ENCODE assay signal across 24 cellular contexts in genomic region chr3:138063416-138063815, GRCh38. TPM values are rescaled to one million over a fixed set of nuclear protein-coding genes. Genes with fewer than 3 reads are reported as not detected.
A peak's percentile ranks its signal among the peaks of the same experiment; 100 is the strongest.
DNase-seq lines count a peak whose midpoint lies in the region; ATAC-seq and TF ChIP-seq lines count a peak whose summit lies in the region.
"Had no signal": no experiment of that assay in that cellular context is flagged by ENCODE, and none has a peak within 500 bp of the region (broad histone marks: within the 10 kb centered on the region; RNA-seq: fewer than 3 reads in every experiment).

No MANE protein-coding gene starts in this region.

- DNase-seq in SIG-M5 treated with dmso at 0.1 percent for 504 hours (lab: John Stamatoyannopoulos, UW; ENCODE audit: unreplicated experiment) (peak; percentile 11), SIG-M5 (lab: John Stamatoyannopoulos, UW) (no peak), HFFc6 (no peak), endodermal cell (peak; percentile 69), T-helper 9 cell (no peak)
- DNase-seq: AML-193; C1 segment of cervical spinal cord; DMS53; GDM1; MG63; NCI-H1105 treated with DMSO at 0.1 percent for 48 hours; NCI-H2029 treated with DMSO at 0.1 percent for 48 hours; NCI-H226; NCI-H524; NCI-H774; NK-92 treated with Interleukin-12 subunit alpha and Interleukin-12 subunit beta, amount 100 ng/mL, for 24 hours; Peyer's patch had no signal

- no peak overlapping the region for H3K9ac ChIP-seq in endodermal cell (ENCODE audit: extremely low read depth, low read length, poor library complexity, severe bottlenecking)

- peaks cover 30% of the 10 kb centered on the region for H3K4me1 Mint-ChIP-seq in HFFc6 (ENCODE audit: low read depth)
- H3K4me1 Mint-ChIP-seq in endodermal cell, result no peaks in the 10 kb centered on the region
- H3K4me1 Mint-ChIP-seq in stimulated activated memory B cell treated with anti-CD40 and anti-IgM and Interleukin-4, amounts not matched to agents 10 μg/mL and 1 μg/mL and 100 μg/mL, for 72 hours, result peaks cover 3% of the 10 kb centered on the region

- peak; percentile 3 for ATAC-seq in stimulated activated memory B cell treated with anti-CD40 and anti-IgM and Interleukin-4, amounts not matched to agents 10 μg/mL and 1 μg/mL and 100 μg/mL, for 72 hours
- ATAC-seq in HG03039 (IDR thresholded peaks at IDR 0.05; ENCODE audit: unreplicated experiment), result no peak
- ATAC-seq: K562 had no signal

- H3K4me1 ChIP-seq in endodermal cell (ENCODE audit: control insufficient read depth, insufficient read depth, low read length), result no peaks in the 10 kb centered on the region
- H3K4me1 ChIP-seq: Peyer's patch, SJSA1 had no signal

- H3K9me3 Mint-ChIP-seq in HFFc6 (no peaks in the 10 kb centered on the region), endodermal cell (no peaks in the 10 kb centered on the region)
- H3K9me3 Mint-ChIP-seq in stimulated activated memory B cell treated with anti-CD40 and anti-IgM and Interleukin-4, amounts not matched to agents 10 μg/mL and 1 μg/mL and 100 μg/mL, for 72 hours, result no peaks in the 10 kb centered on the region

- H3K4me3 Mint-ChIP-seq in HFFc6 (no peak overlapping the region), endodermal cell (no peak overlapping the region)
- H3K4me3 Mint-ChIP-seq in stimulated activated memory B cell treated with anti-CD40 and anti-IgM and Interleukin-4, amounts not matched to agents 10 μg/mL and 1 μg/mL and 100 μg/mL, for 72 hours, result no peak overlapping the region

- H3K27ac Mint-ChIP-seq in HFFc6 (0 out of 2 replicates have a peak overlapping the region, but pooled peaks have one; percentile 69), endodermal cell (no peak overlapping the region)
- no peak overlapping the region for H3K27ac Mint-ChIP-seq in stimulated activated memory B cell treated with anti-CD40 and anti-IgM and Interleukin-4, amounts not matched to agents 10 μg/mL and 1 μg/mL and 100 μg/mL, for 72 hours

- no peaks in the 10 kb centered on the region for H3K9me3 ChIP-seq in endodermal cell (ENCODE audit: control insufficient read depth, low read length)
- H3K9me3 ChIP-seq: MG63, Peyer's patch, SJSA1 had no signal

- H3K27me3 Mint-ChIP-seq in HFFc6 (ENCODE audit: insufficient read depth) (no peaks in the 10 kb centered on the region), endodermal cell (ENCODE audit: insufficient read depth) (no peaks in the 10 kb centered on the region)
- peaks cover 16% of the 10 kb centered on the region for H3K27me3 Mint-ChIP-seq in stimulated activated memory B cell treated with anti-CD40 and anti-IgM and Interleukin-4, amounts not matched to agents 10 μg/mL and 1 μg/mL and 100 μg/mL, for 72 hours

- WGBS in endodermal cell (ENCODE audit: insufficient coverage in 1 of 2, insufficient read length in 1 of 2), 2 experiments, result 66% methylated on average over 4 of the region's 4 CpGs; no CpG with 5 or more reads in 1 of the 2 experiments

- no peak overlapping the region for H3K27ac ChIP-seq in endodermal cell (ENCODE audit: low read depth, low read length)
- H3K27ac ChIP-seq: Peyer's patch, SJSA1 had no signal

- no peak overlapping the region for H3K4me3 ChIP-seq in endodermal cell (ENCODE audit: low read length)
- H3K4me3 ChIP-seq: K562, MG63, Peyer's patch, SJSA1 had no signal

- peaks cover 92% of the 10 kb centered on the region for H3K36me3 ChIP-seq in endodermal cell (ENCODE audit: control insufficient read depth, insufficient read depth, low read length)
- H3K36me3 ChIP-seq: Peyer's patch had no signal

- H3K36me3 Mint-ChIP-seq in HFFc6 (ENCODE audit: low read depth) (peaks cover 37% of the 10 kb centered on the region; the same call in 1 of the 2 replicates), endodermal cell (ENCODE audit: low read depth) (peaks cover 48% of the 10 kb centered on the region)
- no peaks in the 10 kb centered on the region for H3K36me3 Mint-ChIP-seq in stimulated activated memory B cell treated with anti-CD40 and anti-IgM and Interleukin-4, amounts not matched to agents 10 μg/mL and 1 μg/mL and 100 μg/mL, for 72 hours

- TF ChIP-seq CTCF in HFFc6 (IDR thresholded peaks at IDR 0.05) (no peak), endodermal cell (conservative IDR thresholded peaks at IDR 0.05) (no peak)

- H3K27me3 ChIP-seq in endodermal cell (ENCODE audit: control insufficient read depth, insufficient read depth, low read length, poor library complexity, severe bottlenecking), result no peaks in the 10 kb centered on the region
- H3K27me3 ChIP-seq: MG63, Peyer's patch, SJSA1 had no signal

RNA-seq across cellular contexts. Expression of gene DZIP1L, which starts 52.0 kb away (rescaled TPM):
- 10 to 100 TPM in 1 of 6 experiments, 1 to 10 TPM in 5; 6.1 to 10.8 (median 8.8) TPM for total RNA-seq in HFFc6 (2021; fragmentation: NEBNext Ultra II Directional; extraction: Animal tissue kit (Norgen Biotek cat#: 25700))
- 10 to 100 TPM; 32.0 to 32.5 TPM for total RNA-seq in endodermal cell
- polyA plus RNA-seq in endodermal cell (2013, experiment 1 of 2), result 11.8 TPM
- 14.0 TPM for polyA plus RNA-seq in endodermal cell (2013, experiment 2 of 2)
- total RNA-seq: OCI-LY7 had no signal

RNA-seq across cellular contexts. Expression of gene CLDN18, which starts 53.5 kb away (rescaled TPM):
- not detected for total RNA-seq in HFFc6 (2021; fragmentation: NEBNext Ultra II Directional; extraction: Animal tissue kit (Norgen Biotek cat#: 25700))
- under 1 TPM; 0.13 to 0.27 TPM for total RNA-seq in endodermal cell
- 0.71 TPM for polyA plus RNA-seq in endodermal cell (2013, experiment 1 of 2)
- polyA plus RNA-seq in endodermal cell (2013, experiment 2 of 2), result 0.58 TPM
- total RNA-seq: H4, OCI-LY7, Peyer's patch, SJSA1 had no signal
- polyA plus RNA-seq: AG04450, K562 had no signal

Comparison
In these comparisons a context has a peak if more than half of its experiments do, and no peak if none do; other contexts are left out.
1. DNase-seq: peak in SIG-M5 treated with dmso at 0.1 percent for 504 hours (single experiment) and endodermal cell (single experiment); none in SIG-M5 (single experiment), HFFc6 (single experiment) and T-helper 9 cell (single experiment).